Comparison of ENCODE assay signal across 1 cellular context in the genomic region with DNA sequence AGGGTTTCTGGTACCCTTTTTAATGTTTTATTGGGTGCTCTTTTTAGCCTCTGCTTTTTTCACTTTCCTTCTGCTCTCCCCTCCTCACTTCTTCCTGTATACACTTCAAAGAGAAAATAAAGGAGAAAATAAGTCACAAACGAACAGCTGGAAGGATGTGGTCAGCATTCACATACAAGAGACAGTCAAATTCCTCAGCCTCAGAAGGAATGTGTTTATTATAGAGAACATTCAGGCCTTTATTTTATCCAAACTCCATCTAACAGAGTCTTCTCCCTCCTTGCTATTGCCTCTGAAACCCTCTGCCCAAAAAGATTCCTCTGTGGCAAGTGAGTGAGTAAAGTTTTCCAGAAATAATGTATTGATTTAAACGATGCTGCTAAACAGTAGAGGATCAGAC.
TF ChIP-seq lines count a peak whose summit lies in the region.

No MANE protein-coding gene starts in this region.

TF ChIP-seq in IMR-90, 13 proteins besides CTCF, POLR2A, EP300 and RAD21 (continued from another document):
- TF ChIP-seq FOS (IDR thresholded peaks at IDR 0.05; ENCODE audit: low read depth, low read length): no peak
- no peak for TF ChIP-seq NFE2L2 (IDR thresholded peaks at IDR 0.05; ENCODE audit: low read depth, low read length)
- TF ChIP-seq CEBPB (IDR thresholded peaks at IDR 0.05; ENCODE audit: low read depth, low read length): no peak
- no peak for TF ChIP-seq BHLHE40 (IDR thresholded peaks at IDR 0.05; ENCODE audit: low read depth, low read length)
- TF ChIP-seq, protein P1, sequence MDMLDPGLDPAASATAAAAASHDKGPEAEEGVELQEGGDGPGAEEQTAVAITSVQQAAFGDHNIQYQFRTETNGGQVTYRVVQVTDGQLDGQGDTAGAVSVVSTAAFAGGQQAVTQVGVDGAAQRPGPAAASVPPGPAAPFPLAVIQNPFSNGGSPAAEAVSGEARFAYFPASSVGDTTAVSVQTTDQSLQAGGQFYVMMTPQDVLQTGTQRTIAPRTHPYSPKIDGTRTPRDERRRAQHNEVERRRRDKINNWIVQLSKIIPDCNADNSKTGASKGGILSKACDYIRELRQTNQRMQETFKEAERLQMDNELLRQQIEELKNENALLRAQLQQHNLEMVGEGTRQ (IDR thresholded peaks at IDR 0.05; ENCODE audit: low read depth, low read length): no peak
- no peak for TF ChIP-seq MAZ (IDR thresholded peaks at IDR 0.05; ENCODE audit: borderline replicate concordance, low read depth, low read length)
TF ChIP-seq in IMR-90: peak in this region for 0.
